ENCODE assay signal across 30 cellular contexts in the genomic region with DNA sequence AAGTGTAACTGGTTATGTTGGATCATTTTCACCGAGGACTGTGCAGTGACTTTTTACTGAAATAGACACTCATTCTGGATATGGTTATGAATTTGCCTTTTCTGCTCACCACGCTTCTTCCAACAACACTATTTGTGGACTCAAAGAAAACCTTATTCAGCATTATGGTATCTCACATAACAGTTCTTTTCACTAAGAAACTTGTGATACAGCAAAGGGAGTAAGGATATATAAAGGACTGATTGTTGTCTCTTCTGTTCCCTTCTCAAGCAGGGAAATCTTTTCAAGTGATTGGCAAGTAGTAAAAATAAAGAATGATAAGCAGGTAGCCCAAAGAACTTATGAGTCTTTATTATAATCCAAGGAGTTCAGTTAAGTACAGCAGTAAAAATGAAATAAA.
"Had no signal": no experiment of that assay in that cellular context is flagged by ENCODE, and none has a peak within 500 bp of the region (broad histone marks: within the 10 kb centered on the region; RNA-seq: fewer than 3 reads in every experiment).

No MANE protein-coding gene starts in this region.

- DNase-seq: activated B cell treated with CpG ODN at 0.5 μM for 24 hours; activated CD4-positive, alpha-beta memory T cell treated with anti-CD3 and anti-CD28 coated beads for 36 hours; activated CD4-positive, alpha-beta T cell treated with anti-CD3 and anti-CD28 coated beads for 4 hours; activated CD4-positive, alpha-beta T cell treated with anti-CD3 and anti-CD28 coated beads, Interleukin-2, amount 50 U/mL, for 1 hour; activated CD4-positive, CD25-positive, alpha-beta regulatory T cell treated with anti-CD3 and anti-CD28 coated beads, Interleukin-2, amount 50 U/mL, for 72 hours; activated CD8-positive, alpha-beta memory T cell treated with anti-CD3 and anti-CD28 coated beads, Interleukin-2, amount 50 U/mL, for 48 hours; activated effector memory CD4-positive, alpha-beta T cell treated with anti-CD3 and anti-CD28 coated beads, Interleukin-2, amount 50 U/mL, for 16 hours; activated naive CD4-positive, alpha-beta T cell treated with Interleukin-2 at 50 U/mL for 16 hours; activated naive CD8-positive, alpha-beta T cell treated with anti-CD3 and anti-CD28 coated beads, Interleukin-2, amount 10 ng/mL, durations not matched to agents 7 days and 5 days; activated T-cell treated with anti-CD3 and anti-CD28 coated beads, Interleukin-2, amount 50 U/mL, for 48 hours; Karpas-422; KBM-7; NCI-H1092; NCI-H1436 treated with DMSO at 0.1 percent for 48 hours; NCI-H1694 treated with DMSO at 0.1 percent for 48 hours; NCI-H2029; NCI-H2107; NCI-H510A; NCI-H526; NCI-H748 treated with DMSO at 0.1 percent for 48 hours; NK-92 treated with Interleukin-12 subunit alpha and Interleukin-12 subunit beta, amount 100 ng/mL, for 24 hours; SHP77; SJCRH30; SW 1271; T-helper 1 cell; T-helper 2 cell; T-helper 9 cell had no signal

- H3K4me3 ChIP-seq: ascending aorta, cardiac muscle cell, SJCRH30 had no signal

- H3K9me3 ChIP-seq: ascending aorta, SJCRH30 had no signal

- H3K36me3 ChIP-seq: ascending aorta, cardiac muscle cell, SJCRH30 had no signal

- H3K4me1 ChIP-seq: ascending aorta, SJCRH30 had no signal

- H3K27me3 ChIP-seq: ascending aorta, cardiac muscle cell, SJCRH30 had no signal

- H3K27ac ChIP-seq: ascending aorta, cardiac muscle cell, SJCRH30, VCaP had no signal
